In the genomic region with DNA sequence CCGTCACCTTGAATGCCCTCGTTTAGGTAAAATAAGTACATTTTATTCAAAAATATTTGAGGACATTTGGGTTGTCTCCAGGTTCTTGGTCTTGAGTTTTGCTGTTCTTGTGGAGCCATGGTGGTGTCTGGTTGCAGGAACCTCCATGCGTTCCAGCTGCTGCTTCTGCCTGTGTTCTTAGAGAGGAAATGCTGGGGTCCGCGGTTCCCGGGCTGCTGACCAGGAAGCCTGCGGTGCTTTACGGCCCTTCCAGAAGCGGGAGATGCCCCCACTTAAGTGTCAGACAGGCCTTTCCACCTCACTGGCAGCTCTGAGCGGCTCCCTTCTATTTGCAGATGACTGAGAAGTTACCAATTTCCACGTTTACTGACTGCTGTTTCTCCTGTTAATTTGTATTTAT, we compare ENCODE assay signal across 17 cellular contexts.
DNase-seq lines count a peak whose midpoint lies in the region; ATAC-seq, FAIRE-seq and TF ChIP-seq lines count a peak whose summit lies in the region.
"Had no signal": no experiment of that assay in that cellular context is flagged by ENCODE, and none has a peak within 500 bp of the region (broad histone marks: within the 10 kb centered on the region; RNA-seq: fewer than 3 reads in every experiment).

No MANE protein-coding gene starts in this region.

- no peaks in the 10 kb centered on the region for H3K79me2 ChIP-seq in endothelial cell of umbilical vein (ENCODE audit: control insufficient read depth, insufficient read depth, low read length)

- no peaks in the 10 kb centered on the region for H3K9me3 ChIP-seq in endothelial cell of umbilical vein (replicated peaks; ENCODE audit: control insufficient read depth, insufficient read depth, low read length)
- H3K9me3 ChIP-seq in spleen = no peaks in the 10 kb centered on the region

- H3K36me3 Mint-ChIP-seq in osteocyte (ENCODE audit: unreplicated experiment) (peaks cover 7% of the 10 kb centered on the region), T-cell (peaks cover 3% of the 10 kb centered on the region)

- TF ChIP-seq POLR2A in endothelial cell of umbilical vein (IDR thresholded peaks at IDR 0.05; ENCODE audit: low read depth, low read length) (no peak), spleen (IDR thresholded peaks at IDR 0.05) (no peak)

- POLR2A ChIA-PET in endothelial cell of umbilical vein (lab: Charles Lee) (no interaction called here), T-cell (lab: Charles Lee) (no interaction called here)

- FAIRE-seq in endothelial cell of umbilical vein (lab: Jason Lieb, UNC) = peak; percentile 70
- FAIRE-seq: K562 had no signal

- no peaks in the 10 kb centered on the region for H4K20me1 ChIP-seq in endothelial cell of umbilical vein (replicated peaks; ENCODE audit: control insufficient read depth, extremely low read depth, insufficient read depth, low read length)

- H3K27me3 Mint-ChIP-seq in osteocyte (ENCODE audit: unreplicated experiment) (no peaks in the 10 kb centered on the region), T-cell (peaks cover 5 to 12% of the 10 kb centered on the region in 2 donors)

- peak; percentile 34 for DNase-seq in NCI-H2029 treated with DMSO at 0.1 percent for 48 hours (lab: John Stamatoyannopoulos, UW)
- DNase-seq in endothelial cell of umbilical vein (ENCODE audit: low read depth, low spot score) = peak; percentile 48
- no peak for DNase-seq in osteocyte (ENCODE audit: extremely low spot score, unreplicated experiment)
- DNase-seq in spleen = no peak
- DNase-seq in sciatic nerve (ENCODE audit: low spot score) = no peak
- no peak for DNase-seq in T-cell
- DNase-seq: ACHN; activated CD4-positive, alpha-beta T cell treated with anti-CD3 and anti-CD28 coated beads for 1 hour; COR-L47; NCI-H1105; NCI-H2171; stimulated activated CD4-positive, alpha-beta T cell treated with anti-CD3 and anti-CD28 coated beads, Interleukin-4, amount 100 ng/mL, for 1 hour had no signal

- peaks cover 0 to 4% of the 10 kb centered on the region in 2 experiments for H3K36me3 ChIP-seq in endothelial cell of umbilical vein (ENCODE audit: control insufficient read depth in 2 of 2, extremely low read depth in 1 of 2, insufficient read depth in 2 of 2, low read length in 2 of 2)
- H3K36me3 ChIP-seq in spleen = no peaks in the 10 kb centered on the region

- H3K4me1 ChIP-seq in endothelial cell of umbilical vein (ENCODE audit: control insufficient read depth, extremely low read depth, insufficient read depth, low read length) (peaks cover 56% of the 10 kb centered on the region), spleen (peaks cover 54 to 95% (median 74%) of the 10 kb centered on the region in 6 donors)

- H3K27ac ChIP-seq in C4-2B (peak overlapping the region; percentile 76), endothelial cell of umbilical vein (ENCODE audit: insufficient read depth, low read depth, low read length) (peak overlapping the region; percentile 90), spleen (peak overlapping the region in 1 of 8 donors; percentile 72)

- H3K9me3 Mint-ChIP-seq in osteocyte (ENCODE audit: unreplicated experiment) = no peaks in the 10 kb centered on the region
- no peaks in the 10 kb centered on the region for H3K9me3 Mint-ChIP-seq in T-cell
- H3K9me3 Mint-ChIP-seq: T-helper 1 cell treated with Interleukin-12 subunit alpha and Interleukin-12 subunit beta and Interleukin-4 antibody, amounts not matched to agents 30 μg/mL and 1 μg/mL, for 36 hours had no signal

- peak overlapping the region; percentile 98 for H3K27ac Mint-ChIP-seq in osteocyte (ENCODE audit: unreplicated experiment)
- no peak overlapping the region for H3K27ac Mint-ChIP-seq in T-cell

- no peak overlapping the region for H2AFZ ChIP-seq in endothelial cell of umbilical vein (ENCODE audit: low read depth, low read length)

- H3K4me1 Mint-ChIP-seq in osteocyte (ENCODE audit: unreplicated experiment) = peaks cover 80% of the 10 kb centered on the region
- H3K4me1 Mint-ChIP-seq in T-cell = peaks cover 11 to 25% (median 15%) of the 10 kb centered on the region in 3 donors

- H3K27me3 ChIP-seq in endothelial cell of umbilical vein (ENCODE audit: control insufficient read depth in 2 of 2, insufficient read depth in 2 of 2, low read length in 2 of 2) (no peaks in the 10 kb centered on the region), spleen (replicated peaks in 1 of 7) (peaks cover 0 to 16% (median 0%) of the 10 kb centered on the region in 7 donors)

- no peaks in the 10 kb centered on the region for H3K9me1 ChIP-seq in endothelial cell of umbilical vein (replicated peaks; ENCODE audit: control insufficient read depth, extremely low read depth, insufficient read depth, low read length)

- CTCF ChIA-PET in endothelial cell of umbilical vein (lab: Charles Lee) = interaction anchor here (1.5 to 4.4 kb wide), 2 partner anchors 65 to 121 kb away, joined by 4 to 23 read pairs; no protein-coding TSS in a partner anchor
- CTCF ChIA-PET in T-cell (lab: Charles Lee) = no interaction called here

- BruUV-seq in endothelial cell of umbilical vein (replicated peaks; lab: Mats Ljungman, UMichigan) = no TSS peak

- H3K4me3 Mint-ChIP-seq in osteocyte (ENCODE audit: unreplicated experiment) = no peak overlapping the region
- H3K4me3 Mint-ChIP-seq in T-cell = no peak overlapping the region

- dilution Hi-C loops in endothelial cell of umbilical vein (cut with MboI; ENCODE audit: extremely low pct_ligation_motif_present, low sequenced_read_pairs) = no loop called here

- peak overlapping the region; percentile 11 for H3K4me2 ChIP-seq in endothelial cell of umbilical vein (ENCODE audit: insufficient read depth, low read length)

- H3K9ac ChIP-seq in endothelial cell of umbilical vein (replicated peaks; ENCODE audit: extremely low read depth, insufficient read depth, low read length) = peak overlapping the region; percentile 50

- no peak for TF ChIP-seq CTCF in C4-2B (conservative IDR thresholded peaks at IDR 0.05)
- TF ChIP-seq CTCF in endothelial cell of umbilical vein (IDR thresholded peaks at IDR 0.05; ENCODE audit: extremely low read depth in 1 of 2, insufficient read depth in 1 of 2, low read depth in 1 of 2, low read length in 2 of 2) = no peak
- no peak for TF ChIP-seq CTCF in osteocyte (IDR thresholded peaks at IDR 0.05)
- no peak for TF ChIP-seq CTCF in spleen (IDR thresholded peaks at IDR 0.05 in 8 of 11, conservative IDR thresholded peaks at IDR 0.05 in 3 of 11)

- H3K4me3 ChIP-seq in endothelial cell of umbilical vein (replicated peaks in 1 of 3; ENCODE audit: insufficient read depth in 1 of 3, low read depth in 1 of 3, low read length in 3 of 3) (no peak overlapping the region), spleen (no peak overlapping the region)
- H3K4me3 ChIP-seq: K562, lung had no signal

- WGBS in spleen, 5 donors = 40 to 59% (median 45%) methylated on average over 11 of the region's 11 CpGs

- intact Hi-C loops in endothelial cell of umbilical vein (cut with micrococcal nuclease) (no loop called here), spleen (cut with DNase I; ENCODE audit: low total_unique reads) (no loop called here), sciatic nerve (cut with DNase I) (no loop called here)

- ATAC-seq in sciatic nerve = no peak
- no peak for ATAC-seq in T-cell (replicated peaks in 1 of 4)
- ATAC-seq in HG02852 (IDR thresholded peaks at IDR 0.05; ENCODE audit: unreplicated experiment) = no peak
- ATAC-seq: K562 had no signal

TF ChIP-seq in endothelial cell of umbilical vein, 7 proteins besides CTCF, POLR2A, EP300 and RAD21:
- TF ChIP-seq MYC (IDR thresholded peaks at IDR 0.05; ENCODE audit: low read depth, low read length) (no peak), GATA2 (IDR thresholded peaks at IDR 0.05; ENCODE audit: insufficient read depth, insufficient read length, low read depth, low read length) (no peak), POLR2AphosphoS5 (IDR thresholded peaks at IDR 0.05; ENCODE audit: insufficient read depth, low read depth, low read length) (no peak), FOS (IDR thresholded peaks at IDR 0.05; ENCODE audit: borderline replicate concordance, insufficient read depth, low read length) (no peak), JUN (IDR thresholded peaks at IDR 0.05; ENCODE audit: borderline replicate concordance, insufficient read depth, insufficient read length, low read depth) (no peak), EZH2 (IDR thresholded peaks at IDR 0.05; ENCODE audit: borderline replicate concordance, low read depth, low read length, severe bottlenecking) (no peak)
- TF ChIP-seq, protein P1, sequence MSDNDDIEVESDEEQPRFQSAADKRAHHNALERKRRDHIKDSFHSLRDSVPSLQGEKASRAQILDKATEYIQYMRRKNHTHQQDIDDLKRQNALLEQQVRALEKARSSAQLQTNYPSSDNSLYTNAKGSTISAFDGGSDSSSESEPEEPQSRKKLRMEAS (IDR thresholded peaks at IDR 0.05; ENCODE audit: insufficient read depth, insufficient read length) = no peak

Comparison
In these comparisons a context has a peak if more than half of its experiments do, and no peak if none do; other contexts are left out.
1. DNase-seq: peak in NCI-H2029 treated with DMSO at 0.1 percent for 48 hours (single experiment) and endothelial cell of umbilical vein (single experiment); none in osteocyte (single experiment), spleen (single experiment), sciatic nerve (single experiment) and T-cell (0 of 34).